1 cellular context compared by ENCODE assay signal in genomic region chr9:134975253-134975652, GRCh38.
TF ChIP-seq lines count a peak whose summit lies in the region.

No MANE protein-coding gene starts in this region.

TF ChIP-seq in H1, 55 proteins besides CTCF, POLR2A, EP300 and RAD21:
- no peak for TF ChIP-seq NANOG (IDR thresholded peaks at IDR 0.05; ENCODE audit: insufficient read depth, low read depth, low read length, poor library complexity, severe bottlenecking)
- TF ChIP-seq CHD1 (IDR thresholded peaks at IDR 0.05; ENCODE audit: low read depth, low read length), result no peak
- TF ChIP-seq SP4 (IDR thresholded peaks at IDR 0.05; ENCODE audit: low read length), result no peak
- peak; percentile 80 for TF ChIP-seq MAFK (IDR thresholded peaks at IDR 0.05; ENCODE audit: low read depth, low read length)
- TF ChIP-seq CEBPB (IDR thresholded peaks at IDR 0.05; ENCODE audit: low read depth, low read length), result peak; percentile 74; the same call in 1 of the 2 replicates
- peak; percentile 99 for TF ChIP-seq CHD7 (IDR thresholded peaks at IDR 0.05; ENCODE audit: insufficient replicate concordance, low read length)
- TF ChIP-seq SP1 (IDR thresholded peaks at IDR 0.05; ENCODE audit: low read depth, low read length), result peak; percentile 21; the same call in 1 of the 2 replicates
- TF ChIP-seq POU5F1 (IDR thresholded peaks at IDR 0.05; ENCODE audit: low read depth, low read length), result 0 out of 2 replicates have a peak, but pooled peaks have one; percentile 58
- no peak for TF ChIP-seq YY1 (IDR thresholded peaks at IDR 0.05; ENCODE audit: low read depth, low read length)
- no peak for TF ChIP-seq SUZ12 (IDR thresholded peaks at IDR 0.05; ENCODE audit: low read length)
- no peak for TF ChIP-seq RBBP5 (IDR thresholded peaks at IDR 0.05; ENCODE audit: borderline replicate concordance, low read depth, low read length)
- no peak for TF ChIP-seq MAX (IDR thresholded peaks at IDR 0.05)
- no peak for TF ChIP-seq TEAD4 (IDR thresholded peaks at IDR 0.05; ENCODE audit: low read depth, low read length)
- no peak for TF ChIP-seq JUN (IDR thresholded peaks at IDR 0.05; ENCODE audit: low read depth, low read length)
